In the genomic region with DNA sequence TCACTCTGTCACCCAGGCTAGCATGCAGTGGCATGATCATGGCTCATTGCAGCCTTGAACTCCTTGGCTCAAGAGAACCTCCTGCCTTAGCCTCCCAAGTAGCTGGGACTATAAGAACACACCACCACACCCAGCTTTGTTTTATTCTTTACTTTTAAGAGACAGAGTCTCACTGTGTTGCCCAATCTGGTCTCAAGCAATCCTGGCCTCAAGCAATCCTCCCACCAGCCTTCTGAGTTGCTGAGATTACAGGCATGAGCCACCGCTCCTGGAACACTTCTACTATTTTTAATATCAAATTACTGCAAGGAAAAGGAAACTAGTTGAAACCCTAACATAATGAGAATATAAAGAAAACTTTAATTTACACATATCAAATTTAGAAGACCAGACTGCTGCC, we compare ENCODE assay signal across 24 cellular contexts.
"Had no signal": no experiment of that assay in that cellular context is flagged by ENCODE, and none has a peak within 500 bp of the region (broad histone marks: within the 10 kb centered on the region; RNA-seq: fewer than 3 reads in every experiment).

No MANE protein-coding gene starts in this region.

- H3K4me2 ChIP-seq: KMS-11, PC-9 had no signal

- H3K36me3 ChIP-seq: Peyer's patch, SJSA1 had no signal

- H3K27ac ChIP-seq: HL-60, KMS-11, PC-9, Peyer's patch, SJSA1, SK-N-MC had no signal

- H3K4me3 ChIP-seq: K562, PC-9, Peyer's patch, SJSA1, SK-N-MC had no signal

- DNase-seq: Kasumi-1, MV-4-11, NCI-H1048, NCI-H1105, NCI-H1417, NCI-H1436 treated with DMSO at 0.1 percent for 48 hours, NCI-H1694, NCI-H187 treated with DMSO at 0.1 percent for 48 hours, NCI-H2029 treated with DMSO at 0.1 percent for 48 hours, NCI-H2171 treated with DMSO at 0.1 percent for 48 hours, NCI-H446, NCI-H510A, NCI-H524 treated with DMSO at 0.1 percent for 48 hours, NCI-H69, NCI-H774, PC-9, Peyer's patch, Right ventricle myocardium superior, SIG-M5 had no signal

- H3K9me3 ChIP-seq: Peyer's patch, SJSA1 had no signal

- H3K4me1 ChIP-seq: SJSA1 had no signal

- H2AFZ ChIP-seq: PC-9 had no signal
